ENCODE assay signal across 8 cellular contexts in the genomic region with DNA sequence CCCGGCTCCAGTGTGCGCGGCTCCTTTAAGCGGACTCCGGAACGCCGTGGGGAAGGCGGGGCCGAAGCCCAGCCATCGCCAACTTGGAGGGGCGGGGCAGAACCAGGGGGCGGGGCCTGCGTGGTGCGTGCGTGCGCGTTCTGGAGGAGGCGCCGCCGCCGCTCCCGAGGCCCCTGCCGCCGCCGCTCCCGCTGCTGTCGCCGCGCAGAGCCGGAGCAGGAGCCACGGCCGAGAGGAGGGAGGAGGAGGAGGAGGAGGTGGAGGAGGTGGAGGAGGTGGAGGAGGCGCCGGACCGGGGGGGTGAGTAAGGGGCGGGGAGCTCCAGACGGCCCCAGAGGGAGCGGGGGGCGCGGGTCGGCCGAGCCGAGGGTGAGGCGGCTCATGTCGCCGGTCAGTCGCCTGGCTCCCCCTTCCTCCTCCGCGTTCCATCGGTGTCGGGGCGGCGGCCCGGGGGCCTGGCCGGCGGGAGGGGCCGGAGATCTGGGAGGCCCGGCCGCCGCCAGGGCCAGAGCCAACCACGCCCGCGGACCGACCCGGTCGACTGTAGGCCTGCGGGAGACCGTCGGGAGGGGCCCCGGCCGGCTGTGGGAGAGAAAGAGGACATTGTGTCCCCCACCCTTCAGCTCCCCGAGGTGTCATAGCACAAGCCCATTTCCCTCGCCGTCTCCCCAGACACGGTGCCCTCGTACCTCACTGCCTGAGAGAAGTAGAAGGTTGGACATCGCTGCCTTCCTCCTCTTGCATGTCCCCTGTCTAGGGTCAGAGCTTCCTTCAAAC. TPM values are rescaled to one million over a fixed set of nuclear protein-coding genes. Genes with fewer than 3 reads are reported as not detected.
DNase-seq lines count a peak whose midpoint lies in the region; ATAC-seq and TF ChIP-seq lines count a peak whose summit lies in the region.

A gene (plus strand): TSS at position 155 of the 777 bp plus-strand sequence. CDS start 71,572 bp downstream, outside the sequence.

- H3K27me3 ChIP-seq in KMS-11 (ENCODE audit: insufficient read depth, low read depth) (no peaks in the 10 kb centered on the region), Panc1 (ENCODE audit: control insufficient read depth, insufficient read depth, low read length) (no peaks in the 10 kb centered on the region), esophagus (ENCODE audit: control insufficient read depth in 1 of 2, insufficient read depth in 2 of 2, low read length in 2 of 2) (no peaks in the 10 kb centered on the region), mucosa of stomach (ENCODE audit: control insufficient read depth, insufficient read depth, low read length) (no peaks in the 10 kb centered on the region)

- H3K36me3 ChIP-seq in KMS-11 (ENCODE audit: insufficient read depth) (no peaks in the 10 kb centered on the region), Panc1 (ENCODE audit: control insufficient read depth, insufficient read depth, low read length) (no peaks in the 10 kb centered on the region; the same call in 1 of the 2 replicates), esophagus (ENCODE audit: control insufficient read depth in 2 of 2, insufficient read depth in 2 of 2, low read length in 1 of 2) (no peaks in the 10 kb centered on the region), mucosa of stomach (ENCODE audit: control insufficient read depth, insufficient read depth, low read length) (no peaks in the 10 kb centered on the region)

- no peak for TF ChIP-seq CTCF in KMS-11 (conservative IDR thresholded peaks at IDR 0.05; ENCODE audit: low read depth, low read length)
- no peak for TF ChIP-seq CTCF in Panc1 (IDR thresholded peaks at IDR 0.05)

- H3K4me3 ChIP-seq in KMS-11 (IDR thresholded peaks at IDR 0.05; ENCODE audit: insufficient read depth, low read depth, low read length), result no peak within 1 kb of the TSS
- H3K4me3 ChIP-seq in Panc1 (ENCODE audit: low read depth in 2 of 2, low read length in 2 of 2), result peak within 1 kb of the TSS; percentile 69 to 78
- H3K4me3 ChIP-seq in esophagus (ENCODE audit: low read depth in 1 of 2, low read length in 2 of 2), result peak within 1 kb of the TSS; percentile 86 to 99
- H3K4me3 ChIP-seq in mucosa of stomach (ENCODE audit: low read length), result peak within 1 kb of the TSS; percentile 71

- peaks cover 46% of the 10 kb centered on the region for H3K79me2 ChIP-seq in KMS-11 (ENCODE audit: insufficient read depth, low read depth)

- H4K20me1 ChIP-seq in KMS-11 (ENCODE audit: insufficient read depth), result no peaks in the 10 kb centered on the region

- CTCF ChIA-PET in Panc1 (lab: Charles Lee), result interaction anchor here (0.6 to 1.1 kb wide), 2 partner anchors 112 to 588 kb away, joined by 4 to 7 read pairs; no protein-coding TSS in a partner anchor

- POLR2A ChIA-PET in Panc1 (lab: Charles Lee), result interaction anchor here (0.6 kb wide), 4 partner anchors 28 to 102 kb away, joined by 3 to 12 read pairs (median 4); no protein-coding TSS in a partner anchor

- BruUV-seq in Panc1 (replicated peaks; lab: Mats Ljungman, UMichigan), result no TSS peak

- intact Hi-C loops in Panc1 (cut with micrococcal nuclease; ENCODE audit: unreplicated experiment), result no loop called here

- H3K27ac ChIP-seq in KMS-11, result peak within 1 kb of the TSS; percentile 68
- peak within 1 kb of the TSS; percentile 84 for H3K27ac ChIP-seq in Panc1 (ENCODE audit: low read length)
- H3K27ac ChIP-seq in esophagus (ENCODE audit: low read depth in 2 of 2, low read length in 1 of 2), result peak within 1 kb of the TSS; percentile 95 to 98

- H3K9ac ChIP-seq in KMS-11, result peak within 1 kb of the TSS; percentile 71
- peak within 1 kb of the TSS; percentile 84 for H3K9ac ChIP-seq in mucosa of stomach (ENCODE audit: low read length)

- no peaks in the 10 kb centered on the region for H3K9me3 ChIP-seq in Panc1 (ENCODE audit: control insufficient read depth, insufficient read depth, low read depth, low read length)
- H3K9me3 ChIP-seq in esophagus (ENCODE audit: control insufficient read depth in 2 of 2, insufficient read depth in 1 of 2, low read depth in 1 of 2, low read length in 1 of 2), result no peaks in the 10 kb centered on the region
- H3K9me3 ChIP-seq in mucosa of stomach (ENCODE audit: control insufficient read depth, low read length), result no peaks in the 10 kb centered on the region

- H3K4me1 ChIP-seq in KMS-11 (ENCODE audit: low read depth, poor library complexity, severe bottlenecking) (peaks cover 81% of the 10 kb centered on the region), Panc1 (ENCODE audit: control insufficient read depth, insufficient read depth, low read length) (peaks cover 6% of the 10 kb centered on the region; the same call in 1 of the 2 replicates), esophagus (ENCODE audit: control insufficient read depth in 2 of 2, insufficient read depth in 2 of 2, low read length in 1 of 2) (no peaks in the 10 kb centered on the region), mucosa of stomach (ENCODE audit: control insufficient read depth, insufficient read depth, low read length) (peaks cover 21% of the 10 kb centered on the region)

- peak; percentile 98 for DNase-seq in D341Med (ENCODE audit: low spot score)
- DNase-seq in Panc1 (ENCODE audit: low read depth, low spot score), result peak; percentile 22
- DNase-seq in activated T-cell treated with anti-CD3 and anti-CD28 coated beads, Interleukin-2, amount 50 U/mL, for 48 hours, result peak; percentile 98
- peak; percentile 88 to 89 for DNase-seq in stimulated activated CD8-positive, alpha-beta memory T cell treated with anti-CD3 and anti-CD28 coated beads, Interleukin-4, amount 100 ng/mL, for 4 hours (ENCODE audit: low read depth in 2 of 2, low spot score in 1 of 2)

- WGBS in esophagus, 2 donors, result 0 to 1% methylated on average over 42 to 77 of the region's 77 CpGs

- peak within 1 kb of the TSS; percentile 77 for H3K4me2 ChIP-seq in KMS-11

- ATAC-seq in GM21576 (IDR thresholded peaks at IDR 0.05; ENCODE audit: unreplicated experiment), result peak; percentile 45
- ATAC-seq in Panc1, result peak; percentile 98

- in situ Hi-C loops in Panc1 (cut with HindIII; ENCODE audit: low pct_unique_long_range_greater_than_20kb, low sequenced_read_pairs), result no loop called here

- peak within 1 kb of the TSS; percentile 52; the same call in 1 of the 2 replicates for H2AFZ ChIP-seq in KMS-11 (ENCODE audit: low read depth)

RNA-seq across cellular contexts. Expression of the gene that starts here (rescaled TPM):
- 37.1 TPM for total RNA-seq in Panc1 (2021; ENCODE audit: unreplicated experiment)
- polyA plus RNA-seq in Panc1 (2012; ENCODE audit: insufficient read length), result 35.8 TPM
- polyA plus RNA-seq in esophagus, result 10 to 100 TPM; 56.8 to 60.2 TPM

Comparison
In these comparisons a context has a peak if more than half of its experiments do, and no peak if none do; other contexts are left out.
1. DNase-seq: peak in every context shown above with its lines; median percentile 98 in D341Med; 98 in activated T-cell treated with anti-CD3 and anti-CD28 coated beads, Interleukin-2, amount 50 U/mL, for 48 hours; 88 in stimulated activated CD8-positive, alpha-beta memory T cell treated with anti-CD3 and anti-CD28 coated beads, Interleukin-4, amount 100 ng/mL, for 4 hours; 22 in Panc1.